In the genomic region with DNA sequence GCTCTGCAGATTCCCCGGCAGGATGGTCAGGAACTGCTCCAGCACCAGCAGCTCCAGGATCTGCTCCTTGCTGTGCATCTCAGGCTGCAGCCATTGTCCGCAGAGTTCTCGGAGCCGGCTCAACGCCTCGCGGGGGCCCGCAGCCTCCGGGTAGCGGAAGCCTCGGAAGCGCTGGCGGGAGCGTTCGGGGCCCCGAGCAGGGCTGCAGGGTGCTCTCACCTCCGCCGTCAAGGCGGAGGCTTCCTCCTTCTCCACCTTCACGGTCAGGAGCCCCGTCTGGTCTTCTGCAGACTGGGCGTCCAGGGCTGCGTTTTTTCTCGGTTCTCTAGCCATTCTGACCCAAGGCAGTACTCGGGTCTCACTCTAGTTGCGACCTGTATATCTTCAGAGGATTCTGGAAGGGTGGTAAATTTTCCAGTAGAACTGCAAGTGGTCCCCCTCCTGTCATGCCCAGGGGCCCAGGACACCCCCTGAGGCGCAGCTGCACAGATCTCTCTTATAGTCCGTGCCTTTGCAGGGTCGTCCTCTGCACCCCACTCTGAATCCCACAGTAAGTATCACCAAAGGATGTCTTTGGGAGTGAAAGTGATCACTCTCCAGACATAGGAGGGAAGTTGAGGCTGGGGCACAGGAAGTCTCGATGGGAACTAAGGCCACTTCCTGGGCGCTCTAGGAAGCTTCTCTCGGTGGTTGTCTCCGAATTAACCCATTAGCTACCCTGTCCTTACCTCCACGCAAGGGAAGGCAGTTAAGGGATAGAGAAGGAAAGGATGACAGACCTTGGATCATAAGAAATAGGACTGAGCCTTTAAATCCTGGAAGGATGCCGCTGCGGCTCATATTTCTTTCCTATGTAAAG, we compare ENCODE assay signal across 8 cellular contexts. TPM values are rescaled to one million over a fixed set of nuclear protein-coding genes. Genes with fewer than 3 reads are reported as not detected.
DNase-seq lines count a peak whose midpoint lies in the region; ATAC-seq and TF ChIP-seq lines count a peak whose summit lies in the region.

A gene (minus strand): TSS at position 622 of the 859 bp plus-strand sequence. CDS start 289 bp downstream, at position 333.

- WGBS in liver, result under 1% methylated on average over 36 of the region's 36 CpGs

- TF ChIP-seq CTCF in AG09309 (IDR thresholded peaks at IDR 0.05; ENCODE audit: control insufficient read depth, insufficient read depth, low read depth, low read length, missing control alignments) (no peak), dorsolateral prefrontal cortex (IDR thresholded peaks at IDR 0.05 in 54 of 56, conservative IDR thresholded peaks at IDR 0.05 in 2 of 56; ENCODE audit: low read depth in 1 of 56, partially characterized antibody in 56 of 56) (peak in 19 of 56 donors; percentile 6 to 41 (median 19)), liver (IDR thresholded peaks at IDR 0.05; ENCODE audit: low read depth, low read length, missing input control) (no peak)

- peak within 1 kb of the TSS; percentile 48 to 64 for H3K9ac ChIP-seq in liver (ENCODE audit: low read depth in 1 of 2, low read length in 2 of 2)

- H3K9me3 ChIP-seq in liver (ENCODE audit: control insufficient read depth in 4 of 4, low read length in 3 of 4), result no peaks in the 10 kb centered on the region

- H3K36me3 ChIP-seq in liver (ENCODE audit: control insufficient read depth in 4 of 4, insufficient read depth in 3 of 4, low read depth in 1 of 4, low read length in 3 of 4), result peaks cover 0 to 17% (median 7%) of the 10 kb centered on the region in 4 donors

- H3K4me3 ChIP-seq in AG09309 (ENCODE audit: control insufficient read depth, low read depth, low read length), result peak within 1 kb of the TSS; percentile 93
- H3K4me3 ChIP-seq in dorsolateral prefrontal cortex, result peak within 1 kb of the TSS; percentile 57 to 100 (median 91)
- peak within 1 kb of the TSS; percentile 68 to 84 (median 75) for H3K4me3 ChIP-seq in liver (ENCODE audit: low read depth in 1 of 3, low read length in 3 of 3)

- ATAC-seq in GM19025 (IDR thresholded peaks at IDR 0.05; ENCODE audit: low read depth, unreplicated experiment) (peak; percentile 66), HG03460 (IDR thresholded peaks at IDR 0.05; ENCODE audit: unreplicated experiment) (peak; percentile 82)

- intact Hi-C loops in dorsolateral prefrontal cortex (cut with DNase I), result loop anchor here (5.0 to 10.0 kb wide), 5 partner anchors 103 to 140 kb away; a partner anchor contains a TSS

- H3K27ac ChIP-seq in dorsolateral prefrontal cortex, result peak within 1 kb of the TSS in 54 of 59 donors; percentile 1 to 91 (median 66)
- H3K27ac ChIP-seq in liver (ENCODE audit: low read depth in 1 of 2, low read length in 2 of 2), result no peak within 1 kb of the TSS

- H3K4me1 ChIP-seq in liver (ENCODE audit: control insufficient read depth in 4 of 4, insufficient read depth in 4 of 4, low read length in 3 of 4), result peaks cover 0 to 23% (median 14%) of the 10 kb centered on the region in 4 donors

- DNase-seq in AG09309 (ENCODE audit: low read depth) (peak; percentile 69), NCI-H526 treated with DMSO at 0.1 percent for 48 hours (lab: John Stamatoyannopoulos, UW) (peak; percentile 75), dorsolateral prefrontal cortex (peak; percentile 35 to 87 (median 81))
- peak; percentile 80 for DNase-seq in activated CD4-positive, alpha-beta T cell treated with anti-CD3 and anti-CD28 coated beads, Interleukin-2, amount 50 U/mL, for 1 hour
- peak; percentile 79 for DNase-seq in stimulated activated CD4-positive, alpha-beta T cell treated with anti-CD3 and anti-CD28 coated beads, Interleukin-4, amount 100 ng/mL, for 1 hour

- peaks cover 0 to 11% (median 0%) of the 10 kb centered on the region in 45 donors for H3K27me3 ChIP-seq in dorsolateral prefrontal cortex
- H3K27me3 ChIP-seq in liver (ENCODE audit: control insufficient read depth in 4 of 4, insufficient read depth in 4 of 4, low read length in 3 of 4), result no peaks in the 10 kb centered on the region

- peak; percentile 62 to 71 for TF ChIP-seq RAD21 in liver (IDR thresholded peaks at IDR 0.05)

TF ChIP-seq in liver, 16 proteins besides CTCF, POLR2A, EP300 and RAD21:
- TF ChIP-seq, protein P1, sequence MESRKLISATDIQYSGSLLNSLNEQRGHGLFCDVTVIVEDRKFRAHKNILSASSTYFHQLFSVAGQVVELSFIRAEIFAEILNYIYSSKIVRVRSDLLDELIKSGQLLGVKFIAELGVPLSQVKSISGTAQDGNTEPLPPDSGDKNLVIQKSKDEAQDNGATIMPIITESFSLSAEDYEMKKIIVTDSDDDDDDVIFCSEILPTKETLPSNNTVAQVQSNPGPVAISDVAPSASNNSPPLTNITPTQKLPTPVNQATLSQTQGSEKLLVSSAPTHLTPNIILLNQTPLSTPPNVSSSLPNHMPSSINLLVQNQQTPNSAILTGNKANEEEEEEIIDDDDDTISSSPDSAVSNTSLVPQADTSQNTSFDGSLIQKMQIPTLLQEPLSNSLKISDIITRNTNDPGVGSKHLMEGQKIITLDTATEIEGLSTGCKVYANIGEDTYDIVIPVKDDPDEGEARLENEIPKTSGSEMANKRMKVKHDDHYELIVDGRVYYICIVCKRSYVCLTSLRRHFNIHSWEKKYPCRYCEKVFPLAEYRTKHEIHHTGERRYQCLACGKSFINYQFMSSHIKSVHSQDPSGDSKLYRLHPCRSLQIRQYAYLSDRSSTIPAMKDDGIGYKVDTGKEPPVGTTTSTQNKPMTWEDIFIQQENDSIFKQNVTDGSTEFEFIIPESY (IDR thresholded peaks at IDR 0.05), result peak; percentile 52
- TF ChIP-seq SP1 (IDR thresholded peaks at IDR 0.05) (peak; percentile 37), TAF1 (conservative IDR thresholded peaks at IDR 0.05) (no peak), EGR1 (IDR thresholded peaks at IDR 0.05; ENCODE audit: low read depth in 2 of 2) (peak; percentile 65 to 68), YY1 (IDR thresholded peaks at IDR 0.05) (peak; percentile 66), NR2F2 (IDR thresholded peaks at IDR 0.05) (no peak), FOXA2 (IDR thresholded peaks at IDR 0.05) (no peak), GABPA (IDR thresholded peaks at IDR 0.05 in 1 of 2, conservative IDR thresholded peaks at IDR 0.05 in 1 of 2) (peak; percentile 99), FOXA1 (IDR thresholded peaks at IDR 0.05) (no peak), HNF4A (conservative IDR thresholded peaks at IDR 0.05) (peak; percentile 33 to 40), JUND (IDR thresholded peaks at IDR 0.05) (peak in 1 of 2 donors; percentile 59), RXRA (IDR thresholded peaks at IDR 0.05) (peak; percentile 21 to 45), HNF4G (IDR thresholded peaks at IDR 0.05) (no peak)
- TF ChIP-seq, protein P2, sequence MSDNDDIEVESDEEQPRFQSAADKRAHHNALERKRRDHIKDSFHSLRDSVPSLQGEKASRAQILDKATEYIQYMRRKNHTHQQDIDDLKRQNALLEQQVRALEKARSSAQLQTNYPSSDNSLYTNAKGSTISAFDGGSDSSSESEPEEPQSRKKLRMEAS (IDR thresholded peaks at IDR 0.05), result peak; percentile 87
- TF ChIP-seq, protein P3, sequence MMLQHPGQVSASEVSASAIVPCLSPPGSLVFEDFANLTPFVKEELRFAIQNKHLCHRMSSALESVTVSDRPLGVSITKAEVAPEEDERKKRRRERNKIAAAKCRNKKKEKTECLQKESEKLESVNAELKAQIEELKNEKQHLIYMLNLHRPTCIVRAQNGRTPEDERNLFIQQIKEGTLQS (IDR thresholded peaks at IDR 0.05), result peak; percentile 24
- TF ChIP-seq, protein P4, sequence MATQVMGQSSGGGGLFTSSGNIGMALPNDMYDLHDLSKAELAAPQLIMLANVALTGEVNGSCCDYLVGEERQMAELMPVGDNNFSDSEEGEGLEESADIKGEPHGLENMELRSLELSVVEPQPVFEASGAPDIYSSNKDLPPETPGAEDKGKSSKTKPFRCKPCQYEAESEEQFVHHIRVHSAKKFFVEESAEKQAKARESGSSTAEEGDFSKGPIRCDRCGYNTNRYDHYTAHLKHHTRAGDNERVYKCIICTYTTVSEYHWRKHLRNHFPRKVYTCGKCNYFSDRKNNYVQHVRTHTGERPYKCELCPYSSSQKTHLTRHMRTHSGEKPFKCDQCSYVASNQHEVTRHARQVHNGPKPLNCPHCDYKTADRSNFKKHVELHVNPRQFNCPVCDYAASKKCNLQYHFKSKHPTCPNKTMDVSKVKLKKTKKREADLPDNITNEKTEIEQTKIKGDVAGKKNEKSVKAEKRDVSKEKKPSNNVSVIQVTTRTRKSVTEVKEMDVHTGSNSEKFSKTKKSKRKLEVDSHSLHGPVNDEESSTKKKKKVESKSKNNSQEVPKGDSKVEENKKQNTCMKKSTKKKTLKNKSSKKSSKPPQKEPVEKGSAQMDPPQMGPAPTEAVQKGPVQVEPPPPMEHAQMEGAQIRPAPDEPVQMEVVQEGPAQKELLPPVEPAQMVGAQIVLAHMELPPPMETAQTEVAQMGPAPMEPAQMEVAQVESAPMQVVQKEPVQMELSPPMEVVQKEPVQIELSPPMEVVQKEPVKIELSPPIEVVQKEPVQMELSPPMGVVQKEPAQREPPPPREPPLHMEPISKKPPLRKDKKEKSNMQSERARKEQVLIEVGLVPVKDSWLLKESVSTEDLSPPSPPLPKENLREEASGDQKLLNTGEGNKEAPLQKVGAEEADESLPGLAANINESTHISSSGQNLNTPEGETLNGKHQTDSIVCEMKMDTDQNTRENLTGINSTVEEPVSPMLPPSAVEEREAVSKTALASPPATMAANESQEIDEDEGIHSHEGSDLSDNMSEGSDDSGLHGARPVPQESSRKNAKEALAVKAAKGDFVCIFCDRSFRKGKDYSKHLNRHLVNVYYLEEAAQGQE (IDR thresholded peaks at IDR 0.05), result no peak

RNA-seq across cellular contexts. Expression of the gene that starts here (rescaled TPM):
- total RNA-seq in dorsolateral prefrontal cortex, result 1 to 10 TPM; 3.5 to 8.7 (median 6.2) TPM
- total RNA-seq in liver, result 1 to 10 TPM; 3.3 to 4.7 TPM
- polyA plus RNA-seq in liver, result 1 to 10 TPM; 1.4 to 1.8 TPM

Comparison
In these comparisons a context has a peak if more than half of its experiments do, and no peak if none do; other contexts are left out.
1. H3K27ac ChIP-seq: peak in dorsolateral prefrontal cortex (54 of 59); none in liver (0 of 2).
2. Peak in every context shown above with its lines, with median percentiles within 50 percentile points of each other: DNase-seq and H3K4me3 ChIP-seq.